9 cellular contexts compared by ENCODE assay signal in genomic region chr1:196607940-196608339, GRCh38. TPM values are rescaled to one million over a fixed set of nuclear protein-coding genes. Genes with fewer than 3 reads are reported as not detected.
A peak's percentile ranks its signal among the peaks of the same experiment; 100 is the strongest.
DNase-seq lines count a peak whose midpoint lies in the region.
"Had no signal": no experiment of that assay in that cellular context is flagged by ENCODE, and none has a peak within 500 bp of the region (broad histone marks: within the 10 kb centered on the region; RNA-seq: fewer than 3 reads in every experiment).

No MANE protein-coding gene starts in this region.

- H3K27me3 ChIP-seq in iPS-15b (ENCODE audit: control insufficient read depth, insufficient read depth, low read length): no peaks in the 10 kb centered on the region

- in situ Hi-C loops in KBM-7 (cut with MboI; ENCODE audit: low pct_unique_long_range_greater_than_20kb, low sequenced_read_pairs): no loop called here

- H3K4me1 ChIP-seq in iPS-15b (ENCODE audit: control insufficient read depth, insufficient read depth, low read length): peaks cover 28% of the 10 kb centered on the region

- CTCF ChIA-PET in activated CD4-positive, alpha-beta memory T cell treated with anti-CD3 and anti-CD28 coated beads for 36 hours (lab: Charles Lee): no interaction called here

- H3K36me3 Mint-ChIP-seq in activated CD4-positive, alpha-beta memory T cell treated with anti-CD3 and anti-CD28 coated beads for 36 hours: no peaks in the 10 kb centered on the region

- H3K4me3 ChIP-seq in iPS-15b (ENCODE audit: low read depth, low read length): peak overlapping the region; percentile 93

- no peaks in the 10 kb centered on the region for H3K36me3 ChIP-seq in iPS-15b (ENCODE audit: control insufficient read depth, insufficient read depth, low read length)

- DNase-seq in NCI-H82 (lab: John Stamatoyannopoulos, UW): peak; percentile 69
- no peak for DNase-seq in NCI-H82 treated with DMSO at 0.1 percent for 48 hours (lab: John Stamatoyannopoulos, UW; ENCODE audit: unreplicated experiment)
- DNase-seq in activated CD4-positive, alpha-beta memory T cell treated with anti-CD3 and anti-CD28 coated beads for 36 hours: no peak
- DNase-seq in superior temporal gyrus (ENCODE audit: extremely low spot score): peak; percentile 24
- no peak for DNase-seq in KBM-7
- no peak for DNase-seq in activated CD4-positive, alpha-beta T cell treated with anti-CD3 and anti-CD28 coated beads for 1 hour
- DNase-seq in NCI-H446 treated with DMSO at 0.1 percent for 48 hours (lab: John Stamatoyannopoulos, UW): no peak

- intact Hi-C loops in activated CD4-positive, alpha-beta memory T cell treated with anti-CD3 and anti-CD28 coated beads for 36 hours (cut with micrococcal nuclease): no loop called here

- no peaks in the 10 kb centered on the region for H3K9me3 Mint-ChIP-seq in activated CD4-positive, alpha-beta memory T cell treated with anti-CD3 and anti-CD28 coated beads for 36 hours

- H3K9me3 ChIP-seq in iPS-15b (ENCODE audit: control insufficient read depth, insufficient read depth, low read length): no peaks in the 10 kb centered on the region

- peak overlapping the region; percentile 60 for H3K4me3 Mint-ChIP-seq in activated CD4-positive, alpha-beta memory T cell treated with anti-CD3 and anti-CD28 coated beads for 36 hours
- H3K4me3 Mint-ChIP-seq: IgD-negative memory B cell had no signal

- peak overlapping the region; percentile 88 for H3K9ac ChIP-seq in iPS-15b (ENCODE audit: low read depth, low read length)

- H3K27me3 Mint-ChIP-seq in activated CD4-positive, alpha-beta memory T cell treated with anti-CD3 and anti-CD28 coated beads for 36 hours: peaks cover 26% of the 10 kb centered on the region

- H3K27ac Mint-ChIP-seq in activated CD4-positive, alpha-beta memory T cell treated with anti-CD3 and anti-CD28 coated beads for 36 hours: no peak overlapping the region
- H3K27ac Mint-ChIP-seq: IgD-negative memory B cell had no signal

- H3K4me1 Mint-ChIP-seq in activated CD4-positive, alpha-beta memory T cell treated with anti-CD3 and anti-CD28 coated beads for 36 hours (ENCODE audit: low read depth): peaks cover 5% of the 10 kb centered on the region

- POLR2A ChIA-PET in activated CD4-positive, alpha-beta memory T cell treated with anti-CD3 and anti-CD28 coated beads for 36 hours (lab: Charles Lee): no interaction called here

RNA-seq across cellular contexts. Expression of gene KCNT2, which starts 0.3 kb away (rescaled TPM):
- total RNA-seq in activated CD4-positive, alpha-beta memory T cell treated with anti-CD3 and anti-CD28 coated beads for 36 hours: not detected

RNA-seq across cellular contexts. Expression of gene CFH, which starts 43.9 kb away (rescaled TPM):
- 1 to 10 TPM; 2.5 to 2.7 TPM for total RNA-seq in activated CD4-positive, alpha-beta memory T cell treated with anti-CD3 and anti-CD28 coated beads for 36 hours

Comparison
In these comparisons a context has a peak if more than half of its experiments do, and no peak if none do; other contexts are left out.
1. DNase-seq: peak in NCI-H82 (single experiment) and superior temporal gyrus (single experiment); none in NCI-H82 treated with DMSO at 0.1 percent for 48 hours (single experiment), activated CD4-positive, alpha-beta memory T cell treated with anti-CD3 and anti-CD28 coated beads for 36 hours (single experiment), KBM-7 (single experiment), activated CD4-positive, alpha-beta T cell treated with anti-CD3 and anti-CD28 coated beads for 1 hour (single experiment) and NCI-H446 treated with DMSO at 0.1 percent for 48 hours (single experiment).